In the genomic region with DNA sequence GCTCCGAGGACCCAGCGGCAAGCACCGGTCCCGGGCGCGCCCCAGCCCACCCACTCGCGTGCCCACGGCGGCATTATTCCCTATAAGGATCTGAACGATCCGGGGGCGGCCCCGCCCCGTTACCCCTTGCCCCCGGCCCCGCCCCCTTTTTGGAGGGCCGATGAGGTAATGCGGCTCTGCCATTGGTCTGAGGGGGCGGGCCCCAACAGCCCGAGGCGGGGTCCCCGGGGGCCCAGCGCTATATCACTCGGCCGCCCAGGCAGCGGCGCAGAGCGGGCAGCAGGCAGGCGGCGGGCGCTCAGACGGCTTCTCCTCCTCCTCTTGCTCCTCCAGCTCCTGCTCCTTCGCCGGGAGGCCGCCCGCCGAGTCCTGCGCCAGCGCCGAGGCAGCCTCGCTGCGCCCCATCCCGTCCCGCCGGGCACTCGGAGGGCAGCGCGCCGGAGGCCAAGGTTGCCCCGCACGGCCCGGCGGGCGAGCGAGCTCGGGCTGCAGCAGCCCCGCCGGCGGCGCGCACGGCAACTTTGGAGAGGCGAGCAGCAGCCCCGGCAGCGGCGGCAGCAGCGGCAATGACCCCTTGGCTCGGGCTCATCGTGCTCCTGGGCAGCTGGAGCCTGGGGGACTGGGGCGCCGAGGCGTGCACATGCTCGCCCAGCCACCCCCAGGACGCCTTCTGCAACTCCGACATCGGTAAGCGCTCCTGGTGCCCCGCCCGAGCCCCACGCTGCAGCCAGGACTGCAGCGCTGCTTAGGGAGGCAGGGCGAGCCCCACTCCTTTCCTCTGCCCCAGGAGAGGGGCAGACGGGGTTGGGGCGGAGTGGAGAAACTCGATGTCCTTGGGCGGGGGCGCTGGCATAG, we compare ENCODE assay signal across 1 cellular context.
TF ChIP-seq lines count a peak whose summit lies in the region.

TIMP3 (plus strand) TSS at position 270 of the 855 bp plus-strand sequence; CDS start at position 567, 297 bp downstream.

TF ChIP-seq in HepG2, 621 proteins besides CTCF, POLR2A, EP300 and RAD21 (continued from another document and continues in another):
- TF ChIP-seq, protein P1, sequence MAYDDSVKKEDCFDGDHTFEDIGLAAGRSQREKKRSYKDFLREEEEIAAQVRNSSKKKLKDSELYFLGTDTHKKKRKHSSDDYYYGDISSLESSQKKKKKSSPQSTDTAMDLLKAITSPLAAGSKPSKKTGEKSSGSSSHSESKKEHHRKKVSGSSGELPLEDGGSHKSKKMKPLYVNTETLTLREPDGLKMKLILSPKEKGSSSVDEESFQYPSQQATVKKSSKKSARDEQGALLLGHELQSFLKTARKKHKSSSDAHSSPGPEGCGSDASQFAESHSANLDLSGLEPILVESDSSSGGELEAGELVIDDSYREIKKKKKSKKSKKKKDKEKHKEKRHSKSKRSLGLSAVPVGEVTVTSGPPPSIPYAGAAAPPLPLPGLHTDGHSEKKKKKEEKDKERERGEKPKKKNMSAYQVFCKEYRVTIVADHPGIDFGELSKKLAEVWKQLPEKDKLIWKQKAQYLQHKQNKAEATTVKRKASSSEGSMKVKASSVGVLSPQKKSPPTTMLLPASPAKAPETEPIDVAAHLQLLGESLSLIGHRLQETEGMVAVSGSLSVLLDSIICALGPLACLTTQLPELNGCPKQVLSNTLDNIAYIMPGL (CRISPR knock-in tag; IDR thresholded peaks at IDR 0.05; ENCODE audit: borderline replicate concordance in 1 of 2, low read depth in 1 of 2): no peak
- TF ChIP-seq TFDP2 (CRISPR knock-in tag; IDR thresholded peaks at IDR 0.05) (no peak), HNF1A (IDR thresholded peaks at IDR 0.05; ENCODE audit: low read depth) (no peak), HNF1A (CRISPR knock-in tag; IDR thresholded peaks at IDR 0.05; ENCODE audit: borderline replicate concordance) (peak; percentile 14; the same call in 1 of the 2 replicates), ZNF567 (CRISPR knock-in tag; IDR thresholded peaks at IDR 0.05; ENCODE audit: borderline replicate concordance) (no peak), ZNF766 (CRISPR knock-in tag; IDR thresholded peaks at IDR 0.05; ENCODE audit: borderline replicate concordance) (no peak), NR0B2 (CRISPR knock-in tag; IDR thresholded peaks at IDR 0.05) (no peak), ZNF225 (CRISPR knock-in tag; IDR thresholded peaks at IDR 0.05) (no peak), XRCC5 (optimal IDR thresholded peaks at IDR 0.05; ENCODE audit: low read length) (no peak), MLLT10 (CRISPR knock-in tag; IDR thresholded peaks at IDR 0.05) (no peak), ZNF574 (CRISPR knock-in tag; IDR thresholded peaks at IDR 0.05) (peak; percentile 41; the same call in 1 of the 2 replicates), ZFP36 (IDR thresholded peaks at IDR 0.05; ENCODE audit: borderline replicate concordance, low read depth, low read length, partially characterized antibody) (no peak), MED13 (CRISPR knock-in tag; IDR thresholded peaks at IDR 0.05) (no peak), RXRA (CRISPR knock-in tag; IDR thresholded peaks at IDR 0.05) (0 out of 2 replicates have a peak, but pooled peaks have one; percentile 9), SETDB1 (CRISPR knock-in tag; IDR thresholded peaks at IDR 0.05; ENCODE audit: borderline replicate concordance) (no peak), MAFG (CRISPR knock-in tag; IDR thresholded peaks at IDR 0.05) (no peak), ZNF784 (CRISPR knock-in tag; IDR thresholded peaks at IDR 0.05; ENCODE audit: borderline replicate concordance) (no peak), MXD4 (CRISPR knock-in tag; IDR thresholded peaks at IDR 0.05) (no peak), PHF20 (CRISPR knock-in tag; IDR thresholded peaks at IDR 0.05) (no peak; the same call in 1 of the 2 replicates), ZNF350 (CRISPR knock-in tag; IDR thresholded peaks at IDR 0.05; ENCODE audit: borderline replicate concordance, low read depth) (0 out of 2 replicates have a peak, but pooled peaks have one; percentile 3), MXI1 (IDR thresholded peaks at IDR 0.05; ENCODE audit: borderline replicate concordance, low read depth, low read length) (0 out of 3 replicates have a peak, but pooled peaks have one; percentile 33), HNRNPK (IDR thresholded peaks at IDR 0.05; ENCODE audit: low read depth, low read length, poor library complexity, severe bottlenecking) (no peak), XBP1 (CRISPR knock-in tag; IDR thresholded peaks at IDR 0.05) (no peak), GLI4 (CRISPR knock-in tag; IDR thresholded peaks at IDR 0.05; ENCODE audit: borderline replicate concordance) (no peak), BRD4 (CRISPR knock-in tag; IDR thresholded peaks at IDR 0.05) (no peak), KDM2A (CRISPR knock-in tag; IDR thresholded peaks at IDR 0.05; ENCODE audit: borderline replicate concordance, low read depth) (no peak), ZNF280B (CRISPR knock-in tag; IDR thresholded peaks at IDR 0.05; ENCODE audit: borderline replicate concordance) (no peak), CHCHD3 (CRISPR knock-in tag; IDR thresholded peaks at IDR 0.05) (no peak), HOXA9 (CRISPR knock-in tag; IDR thresholded peaks at IDR 0.05; ENCODE audit: borderline replicate concordance) (no peak), ZNF276 (CRISPR knock-in tag; IDR thresholded peaks at IDR 0.05; ENCODE audit: low read depth) (0 out of 2 replicates have a peak, but pooled peaks have one; percentile 42), ZNF703 (CRISPR knock-in tag; IDR thresholded peaks at IDR 0.05; ENCODE audit: borderline replicate concordance) (no peak), NFKB2 (CRISPR knock-in tag; IDR thresholded peaks at IDR 0.05; ENCODE audit: borderline replicate concordance) (no peak), ISL2 (CRISPR knock-in tag; IDR thresholded peaks at IDR 0.05) (no peak; the same call in 1 of the 2 replicates)
- TF ChIP-seq, protein P2, sequence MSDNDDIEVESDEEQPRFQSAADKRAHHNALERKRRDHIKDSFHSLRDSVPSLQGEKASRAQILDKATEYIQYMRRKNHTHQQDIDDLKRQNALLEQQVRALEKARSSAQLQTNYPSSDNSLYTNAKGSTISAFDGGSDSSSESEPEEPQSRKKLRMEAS (IDR thresholded peaks at IDR 0.05): peak; percentile 50; the same call in 1 of the 2 replicates
- TF ChIP-seq, protein P3, sequence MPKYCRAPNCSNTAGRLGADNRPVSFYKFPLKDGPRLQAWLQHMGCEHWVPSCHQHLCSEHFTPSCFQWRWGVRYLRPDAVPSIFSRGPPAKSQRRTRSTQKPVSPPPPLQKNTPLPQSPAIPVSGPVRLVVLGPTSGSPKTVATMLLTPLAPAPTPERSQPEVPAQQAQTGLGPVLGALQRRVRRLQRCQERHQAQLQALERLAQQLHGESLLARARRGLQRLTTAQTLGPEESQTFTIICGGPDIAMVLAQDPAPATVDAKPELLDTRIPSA (CRISPR knock-in tag; IDR thresholded peaks at IDR 0.05; ENCODE audit: borderline replicate concordance): no peak
- TF ChIP-seq, protein P4, sequence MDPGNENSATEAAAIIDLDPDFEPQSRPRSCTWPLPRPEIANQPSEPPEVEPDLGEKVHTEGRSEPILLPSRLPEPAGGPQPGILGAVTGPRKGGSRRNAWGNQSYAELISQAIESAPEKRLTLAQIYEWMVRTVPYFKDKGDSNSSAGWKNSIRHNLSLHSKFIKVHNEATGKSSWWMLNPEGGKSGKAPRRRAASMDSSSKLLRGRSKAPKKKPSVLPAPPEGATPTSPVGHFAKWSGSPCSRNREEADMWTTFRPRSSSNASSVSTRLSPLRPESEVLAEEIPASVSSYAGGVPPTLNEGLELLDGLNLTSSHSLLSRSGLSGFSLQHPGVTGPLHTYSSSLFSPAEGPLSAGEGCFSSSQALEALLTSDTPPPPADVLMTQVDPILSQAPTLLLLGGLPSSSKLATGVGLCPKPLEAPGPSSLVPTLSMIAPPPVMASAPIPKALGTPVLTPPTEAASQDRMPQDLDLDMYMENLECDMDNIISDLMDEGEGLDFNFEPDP (CRISPR knock-in tag; conservative IDR thresholded peaks at IDR 0.05): no peak
